ENCODE assay signal across 19 cellular contexts in genomic region chr16:30669026-30670000, GRCh38.
"Had no signal": no experiment of that assay in that cellular context is flagged by ENCODE, and none has a peak within 500 bp of the region (broad histone marks: within the 10 kb centered on the region; RNA-seq: fewer than 3 reads in every experiment).

No MANE protein-coding gene starts in this region.

- H3K4me3 ChIP-seq: cardiac muscle cell, esophagus squamous epithelium, hepatocyte, left ventricle myocardium inferior, mucosa of descending colon, skin epidermis, testis, upper lobe of left lung had no signal

- H3K27ac ChIP-seq: cardiac muscle cell, esophagus squamous epithelium, hepatocyte, left ventricle myocardium inferior, skin epidermis, testis, upper lobe of left lung had no signal

- H3K4me1 ChIP-seq: testis had no signal

- ATAC-seq: activated CD8-positive, alpha-beta T cell treated with anti-CD3 and anti-CD28 coated beads for 36 hours had no signal

- DNase-seq: activated CD4-positive, alpha-beta T cell treated with anti-CD3 and anti-CD28 coated beads for 48 hours; activated CD8-positive, alpha-beta T cell treated with anti-CD3 and anti-CD28 coated beads for 36 hours; activated gamma-delta T cell; activated T-cell treated with anti-CD3 and anti-CD28 coated beads, Interleukin-2, amount 50 U/mL, for 72 hours; esophagus squamous epithelium; islet precursor cell; left ventricle myocardium inferior; mucosa of descending colon; naive thymus-derived CD4-positive, alpha-beta T cell; posterior cingulate gyrus; retina; stimulated activated CD4-positive, alpha-beta T cell treated with anti-CD3 and anti-CD28 coated beads, Interleukin-15, amount 100 ng/mL, for 24 hours; stimulated activated CD4-positive, alpha-beta T cell treated with anti-CD3 and anti-CD28 coated beads, Interleukin-4, amount 100 ng/mL, for 1 hour; T-helper 2 cell; testis had no signal

- H3K9me3 ChIP-seq: esophagus squamous epithelium, left ventricle myocardium inferior, mucosa of descending colon, testis, upper lobe of left lung had no signal

- H2AFZ ChIP-seq: hepatocyte had no signal

- H3K4me2 ChIP-seq: hepatocyte had no signal

- H3K27me3 ChIP-seq: esophagus squamous epithelium, hepatocyte, testis, upper lobe of left lung had no signal
